24 cellular contexts compared by ENCODE assay signal in genomic region chr11:126523441-126523840, GRCh38.
"Had no signal": no experiment of that assay in that cellular context is flagged by ENCODE, and none has a peak within 500 bp of the region (broad histone marks: within the 10 kb centered on the region; RNA-seq: fewer than 3 reads in every experiment).

No MANE protein-coding gene starts in this region.

- DNase-seq: activated CD4-positive, alpha-beta T cell treated with anti-CD3 and anti-CD28 coated beads for 36 hours; activated CD4-positive, alpha-beta T cell treated with anti-CD3 and anti-CD28 coated beads, Interleukin-2, amount 10 ng/mL, durations not matched to agents 7 days and 5 days; activated CD4-positive, alpha-beta T cell treated with anti-CD3 and anti-CD28 coated beads, Interleukin-2, amount 50 U/mL, for 48 hours; activated CD8-positive, alpha-beta T cell treated with anti-CD3 and anti-CD28 coated beads, Interleukin-2, amount 10 ng/mL, durations not matched to agents 7 days and 5 days; activated naive CD4-positive, alpha-beta T cell treated with anti-CD3 and anti-CD28 coated beads, Interleukin-2, amount 10 ng/mL, durations not matched to agents 7 days and 5 days; activated naive CD8-positive, alpha-beta T cell treated with anti-CD3 and anti-CD28 coated beads, Interleukin-2, amount 50 U/mL, for 24 hours; activated T-cell treated with anti-CD3 and anti-CD28 coated beads, Interleukin-2, amount 50 U/mL, for 24 hours; brain microvascular endothelial cell; MM.1S; MV-4-11; NCI-H1092 treated with DMSO at 0.1 percent for 48 hours; NCI-H1417; NCI-H146; NCI-H187; NCI-H2029 treated with DMSO at 0.1 percent for 48 hours; NCI-H2107; NCI-H2171; NCI-H510A; NCI-H526; NCI-H774; SHP77; SJCRH30 had no signal

- H3K4me3 ChIP-seq: SJCRH30, SK-N-MC had no signal

- H3K36me3 ChIP-seq: brain microvascular endothelial cell, SJCRH30 had no signal

- H3K9me3 ChIP-seq: SJCRH30 had no signal

- H3K27ac ChIP-seq: brain microvascular endothelial cell, KMS-11, SJCRH30, SK-N-MC had no signal

- H3K4me2 ChIP-seq: KMS-11 had no signal

- H3K9ac ChIP-seq: KMS-11 had no signal

- H3K27me3 ChIP-seq: SJCRH30 had no signal
